In the genomic region with DNA sequence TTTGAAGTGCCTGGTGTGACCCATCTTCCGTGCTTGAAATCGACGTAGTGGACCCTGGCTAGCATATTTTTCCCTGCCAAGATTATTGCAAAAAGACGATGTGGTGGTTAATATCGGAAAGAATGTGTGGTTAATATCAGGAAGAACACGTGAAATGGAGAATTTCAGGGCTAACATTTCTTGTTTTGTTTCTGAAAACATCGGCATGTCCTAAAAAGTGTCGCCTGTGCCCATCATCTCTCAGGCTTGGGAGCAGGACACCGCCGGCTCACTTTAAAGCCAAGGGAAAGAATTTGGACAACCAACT, we compare ENCODE assay signal across 8 cellular contexts. TPM values are rescaled to one million over a fixed set of nuclear protein-coding genes. Genes with fewer than 3 reads are reported as not detected.
DNase-seq lines count a peak whose midpoint lies in the region; ATAC-seq and TF ChIP-seq lines count a peak whose summit lies in the region.

No MANE protein-coding gene starts in this region.

- H3K4me3 ChIP-seq in left ventricle myocardium inferior (peak overlapping the region; percentile 83), brain microvascular endothelial cell (ENCODE audit: low read depth, low read length) (peak overlapping the region; percentile 41), mucosa of rectum (ENCODE audit: low read length in 2 of 2) (peak overlapping the region; percentile 31 to 77), aorta (ENCODE audit: low read length in 2 of 2) (peak overlapping the region; percentile 3 to 9)

- in situ Hi-C loops in brain microvascular endothelial cell (cut with HindIII; ENCODE audit: low pct_ligation_motif_present, low sequenced_read_pairs) = loop anchor here (10.0 kb wide), 1 partner anchor 63 kb away; the partner anchor contains the start of gene ASPSCR1

- TF ChIP-seq CTCF in left ventricle myocardium inferior (IDR thresholded peaks at IDR 0.05; ENCODE audit: borderline replicate concordance) (no peak), brain microvascular endothelial cell (IDR thresholded peaks at IDR 0.05; ENCODE audit: low read depth, low read length, missing control alignments) (no peak)

- ATAC-seq in left ventricle myocardium superior (no peak), aorta (ENCODE audit: low FRiP score) (no peak), HG03039 (IDR thresholded peaks at IDR 0.05; ENCODE audit: unreplicated experiment) (no peak)

- H3K9me3 ChIP-seq in left ventricle myocardium inferior (replicated peaks) = no peaks in the 10 kb centered on the region
- no peaks in the 10 kb centered on the region for H3K9me3 ChIP-seq in mucosa of rectum (ENCODE audit: control insufficient read depth in 2 of 2, low read length in 2 of 2)
- no peaks in the 10 kb centered on the region for H3K9me3 ChIP-seq in aorta (ENCODE audit: control insufficient read depth, low read length)

- intact Hi-C loops in left ventricle myocardium inferior (cut with micrococcal nuclease) (no loop called here), left ventricle myocardium superior (cut with micrococcal nuclease) (no loop called here), aorta (cut with DNase I) (loop anchor here (5.0 to 10.0 kb wide), 2 partner anchors 59 to 287 kb away; partner anchors contain the start of gene FASN (in 1 of the 2))

- 6% methylated on average over 10 of the region's 10 CpGs for WGBS in aorta, 2 donors

- H3K36me3 ChIP-seq in left ventricle myocardium inferior (no peaks in the 10 kb centered on the region), brain microvascular endothelial cell (replicated peaks) (no peaks in the 10 kb centered on the region), mucosa of rectum (ENCODE audit: control insufficient read depth in 2 of 2, insufficient read depth in 2 of 2, low read length in 2 of 2) (peaks cover 2 to 4% of the 10 kb centered on the region in 2 donors), aorta (ENCODE audit: control insufficient read depth in 1 of 2, insufficient read depth in 2 of 2, low read length in 1 of 2) (no peaks in the 10 kb centered on the region)

- no peak overlapping the region for H3K9ac ChIP-seq in mucosa of rectum (ENCODE audit: low read depth in 1 of 2, low read length in 2 of 2)

- H3K4me1 ChIP-seq in left ventricle myocardium inferior = peaks cover 22% of the 10 kb centered on the region
- H3K4me1 ChIP-seq in mucosa of rectum (ENCODE audit: control insufficient read depth in 2 of 2, insufficient read depth in 2 of 2, low read length in 2 of 2) = peaks cover 13 to 14% of the 10 kb centered on the region in 2 donors
- no peaks in the 10 kb centered on the region for H3K4me1 ChIP-seq in aorta (ENCODE audit: control insufficient read depth in 1 of 2, insufficient read depth in 2 of 2, low read length in 2 of 2)

- H3K27ac ChIP-seq in left ventricle myocardium inferior (replicated peaks) (peak overlapping the region; percentile 96), brain microvascular endothelial cell (no peak overlapping the region), mucosa of rectum (ENCODE audit: low read depth in 2 of 2, low read length in 2 of 2) (peak overlapping the region; percentile 98 to 99), aorta (ENCODE audit: low read depth in 1 of 2, low read length in 2 of 2) (peak overlapping the region in 1 of 2 donors; percentile 50)

- H3K27me3 ChIP-seq in left ventricle myocardium inferior (ENCODE audit: low read depth) (no peaks in the 10 kb centered on the region), brain microvascular endothelial cell (replicated peaks) (no peaks in the 10 kb centered on the region), mucosa of rectum (ENCODE audit: control insufficient read depth in 2 of 2, insufficient read depth in 2 of 2, low read length in 2 of 2) (no peaks in the 10 kb centered on the region), aorta (ENCODE audit: control insufficient read depth in 1 of 2, insufficient read depth in 2 of 2, low read length in 1 of 2) (no peaks in the 10 kb centered on the region)

- DNase-seq in left ventricle myocardium inferior = no peak
- DNase-seq in left ventricle myocardium superior = no peak
- DNase-seq in brain microvascular endothelial cell = no peak
- no peak for DNase-seq in aorta
- DNase-seq in hepatic stellate cell (ENCODE audit: low spot score) = no peak
- no peak for DNase-seq in NCI-H526 treated with DMSO at 0.1 percent for 48 hours (lab: John Stamatoyannopoulos, UW)

RNA-seq across cellular contexts. Expression of gene DCXR, which starts 0.3 kb away (rescaled TPM):
- total RNA-seq in left ventricle myocardium inferior (219 TPM), left ventricle myocardium superior (177 TPM), aorta (10 to 100 TPM; 34.9 to 62.2 TPM)
- polyA plus RNA-seq in aorta = 10 to 100 TPM; 80.1 to 81.0 TPM

RNA-seq across cellular contexts. Expression of gene RAC3, which starts 6.4 kb away (rescaled TPM):
- 0.82 TPM for total RNA-seq in left ventricle myocardium inferior
- 1.8 TPM for total RNA-seq in left ventricle myocardium superior
- total RNA-seq in aorta = under 1 TPM in 1 of 2 donors, not detected in 1; 0.57 TPM
- 1 to 10 TPM in 1 of 2 donors, under 1 TPM in 1; 0.63 to 2.8 TPM for polyA plus RNA-seq in aorta

RNA-seq across cellular contexts. Expression of gene RFNG, which starts 13.8 kb away (rescaled TPM):
- total RNA-seq in left ventricle myocardium inferior = 21.1 TPM
- 21.8 TPM for total RNA-seq in left ventricle myocardium superior
- 10 to 100 TPM; 28.2 to 34.0 TPM for total RNA-seq in aorta
- polyA plus RNA-seq in aorta = 10 to 100 TPM; 28.3 to 73.0 TPM

RNA-seq across cellular contexts. Expression of gene GPS1, which starts 13.9 kb away (rescaled TPM):
- total RNA-seq in left ventricle myocardium inferior (85.9 TPM), left ventricle myocardium superior (90.6 TPM), aorta (10 to 100 TPM; 46.9 to 60.7 TPM)
- 100 to 1,000 TPM in 1 of 2 donors, 10 to 100 TPM in 1; 47.6 to 171 TPM for polyA plus RNA-seq in aorta

RNA-seq across cellular contexts. Expression of gene LRRC45, which starts 14.7 kb away (rescaled TPM):
- 4.3 TPM for total RNA-seq in left ventricle myocardium inferior
- total RNA-seq in left ventricle myocardium superior = 6.3 TPM
- total RNA-seq in aorta = 1 to 10 TPM; 4.3 to 10.0 TPM
- polyA plus RNA-seq in aorta = 10 to 100 TPM in 1 of 2 donors, 1 to 10 TPM in 1; 3.1 to 20.1 TPM

Comparison
In these comparisons a context has a peak if more than half of its experiments do, and no peak if none do; other contexts are left out.
1. H3K4me3 ChIP-seq: peak in every context shown above with its lines; median percentile 83 in left ventricle myocardium inferior; 54 in mucosa of rectum; 41 in brain microvascular endothelial cell; 6 in aorta.
2. intact Hi-C loops: an anchor here in aorta (5.0 to 10.0 kb wide); none called in left ventricle myocardium inferior and left ventricle myocardium superior.